Comparison of ENCODE assay signal across 8 cellular contexts in the genomic region with DNA sequence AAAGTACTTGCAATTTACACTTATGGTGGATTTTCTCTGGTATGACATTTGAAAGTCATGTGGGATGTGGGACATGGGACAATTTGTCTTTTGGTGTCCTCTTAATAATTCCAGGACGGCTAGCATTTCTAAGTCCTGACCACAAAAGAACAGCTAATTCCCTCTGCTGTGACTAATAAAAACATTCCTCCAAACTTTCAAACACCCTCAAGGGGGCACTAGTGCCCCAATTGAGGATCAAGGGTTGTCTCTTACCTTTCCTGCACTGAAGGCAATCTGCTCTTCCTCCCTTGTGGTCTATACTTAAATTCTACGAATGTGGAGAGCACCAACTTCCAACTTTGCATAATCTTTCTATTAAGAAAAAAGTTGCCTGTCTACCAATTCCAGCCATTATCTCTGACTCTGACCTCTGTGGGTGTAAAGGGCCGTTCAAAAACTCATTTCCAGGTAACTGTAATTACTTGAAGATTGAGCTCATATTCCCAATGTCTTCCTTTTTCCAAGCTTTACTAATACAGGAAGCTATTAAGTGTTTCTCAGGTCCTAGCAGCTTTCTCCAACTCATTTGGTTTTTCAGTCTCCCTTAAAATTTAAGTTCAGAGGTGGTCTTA.
A peak's percentile ranks its signal among the peaks of the same experiment; 100 is the strongest.
DNase-seq lines count a peak whose midpoint lies in the region; ATAC-seq and TF ChIP-seq lines count a peak whose summit lies in the region.

No MANE protein-coding gene starts in this region.

- 0 out of 2 replicates have a peak, but pooled peaks cover 1% of the 10 kb centered on the region for H3K27me3 ChIP-seq in Caco-2 (replicated peaks; ENCODE audit: control insufficient read depth, insufficient read depth, low read length)

- no peaks in the 10 kb centered on the region for H3K36me3 Mint-ChIP-seq in Caco-2 (ENCODE audit: insufficient read depth, unreplicated experiment)
- no peaks in the 10 kb centered on the region for H3K36me3 Mint-ChIP-seq in activated naive CD8-positive, alpha-beta T cell treated with anti-CD3 and anti-CD28 coated beads, Interleukin-2, amount 50 U/mL, for 24 hours (ENCODE audit: low read depth)

- TF ChIP-seq CTCF in Caco-2 (IDR thresholded peaks at IDR 0.05; ENCODE audit: insufficient read depth in 1 of 2, low read depth in 1 of 2, low read length in 1 of 2, severe bottlenecking in 1 of 2, unreplicated experiment in 1 of 2), result peak; percentile 50 to 74

- no peaks in the 10 kb centered on the region for H3K9me3 Mint-ChIP-seq in Caco-2 (ENCODE audit: unreplicated experiment)
- H3K9me3 Mint-ChIP-seq in activated naive CD8-positive, alpha-beta T cell treated with anti-CD3 and anti-CD28 coated beads, Interleukin-2, amount 50 U/mL, for 24 hours, result peaks cover 5% of the 10 kb centered on the region

- DNase-seq in Caco-2 (peak; percentile 48 to 69), RKO (ENCODE audit: low spot score) (peak; percentile 60), iPS DF 4.7 (ENCODE audit: extremely low read depth, low spot score) (peak; percentile 41), NCI-H2171 treated with DMSO at 0.1 percent for 48 hours (lab: John Stamatoyannopoulos, UW) (no peak)
- peak; percentile 44 for DNase-seq in activated naive CD8-positive, alpha-beta T cell treated with anti-CD3 and anti-CD28 coated beads, Interleukin-2, amount 50 U/mL, for 24 hours
- peak; percentile 29 to 33 for DNase-seq in stimulated activated CD4-positive, alpha-beta T cell treated with anti-CD3 and anti-CD28 coated beads, Interleukin-2, amount 100 ng/mL, for 48 hours

- POLR2A ChIA-PET in Caco-2 (lab: Charles Lee), result no interaction called here

- intact Hi-C loops in Caco-2 (cut with micrococcal nuclease; ENCODE audit: unreplicated experiment), result loop anchor here (1.0 kb wide), 3 partner anchors 52 to 367 kb away; no protein-coding TSS in a partner anchor

- H3K36me3 ChIP-seq in Caco-2 (ENCODE audit: control insufficient read depth, insufficient read depth, low read length), result no peaks in the 10 kb centered on the region

- no peaks in the 10 kb centered on the region for H3K4me1 Mint-ChIP-seq in Caco-2 (ENCODE audit: low read depth, unreplicated experiment)
- peaks cover 7% of the 10 kb centered on the region for H3K4me1 Mint-ChIP-seq in activated naive CD8-positive, alpha-beta T cell treated with anti-CD3 and anti-CD28 coated beads, Interleukin-2, amount 50 U/mL, for 24 hours

- peak; percentile 79 for ATAC-seq in GM19351 (IDR thresholded peaks at IDR 0.05; ENCODE audit: unreplicated experiment)
- ATAC-seq in HG03378 (IDR thresholded peaks at IDR 0.05; ENCODE audit: unreplicated experiment), result peak; percentile 80
- peak; percentile 83 for ATAC-seq in activated naive CD8-positive, alpha-beta T cell treated with anti-CD3 and anti-CD28 coated beads, Interleukin-2, amount 50 U/mL, for 24 hours

- CTCF ChIA-PET in Caco-2 (lab: Charles Lee), result interaction anchor here (0.6 to 2.1 kb wide), 12 partner anchors 8 to 326 kb away, joined by 3 to 23 read pairs (median 3); no protein-coding TSS in a partner anchor

- no peak overlapping the region for H3K27ac Mint-ChIP-seq in Caco-2 (ENCODE audit: unreplicated experiment)
- H3K27ac Mint-ChIP-seq in activated naive CD8-positive, alpha-beta T cell treated with anti-CD3 and anti-CD28 coated beads, Interleukin-2, amount 50 U/mL, for 24 hours, result no peak overlapping the region

- H3K4me3 ChIP-seq in Caco-2 (ENCODE audit: low read depth, low read length), result no peak overlapping the region

- no peak overlapping the region for H3K4me3 Mint-ChIP-seq in Caco-2 (ENCODE audit: unreplicated experiment)
- no peak overlapping the region for H3K4me3 Mint-ChIP-seq in activated naive CD8-positive, alpha-beta T cell treated with anti-CD3 and anti-CD28 coated beads, Interleukin-2, amount 50 U/mL, for 24 hours

- H3K4me1 ChIP-seq in Caco-2, result no peaks in the 10 kb centered on the region

- no TSS peak for BruUV-seq in Caco-2 (replicated peaks; lab: Mats Ljungman, UMichigan)

- no peaks in the 10 kb centered on the region for H3K9me3 ChIP-seq in Caco-2

- H3K27me3 Mint-ChIP-seq in Caco-2 (ENCODE audit: insufficient read depth, unreplicated experiment), result peaks cover 5% of the 10 kb centered on the region
- H3K27me3 Mint-ChIP-seq in activated naive CD8-positive, alpha-beta T cell treated with anti-CD3 and anti-CD28 coated beads, Interleukin-2, amount 50 U/mL, for 24 hours, result peaks cover 1% of the 10 kb centered on the region
